8 cellular contexts compared by ENCODE assay signal in the genomic region with DNA sequence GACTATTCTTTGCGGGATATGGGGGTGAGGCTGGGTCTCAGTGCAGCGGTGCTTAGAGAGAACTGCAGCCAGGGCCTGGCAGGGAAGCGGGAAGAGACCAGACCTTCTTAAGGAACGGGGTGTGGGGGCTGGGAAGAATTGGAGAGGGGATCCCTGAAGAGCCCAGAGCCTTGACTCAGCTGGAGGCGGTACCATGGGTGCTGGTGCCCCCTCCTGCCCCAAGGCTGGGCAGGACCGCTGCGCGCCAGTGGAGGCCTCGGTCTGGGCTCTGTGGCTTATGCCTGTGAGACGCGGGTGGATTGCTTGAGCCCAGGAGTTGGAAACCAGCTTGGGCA. TPM values are rescaled to one million over a fixed set of nuclear protein-coding genes. Genes with fewer than 3 reads are reported as not detected.
DNase-seq lines count a peak whose midpoint lies in the region; ATAC-seq and TF ChIP-seq lines count a peak whose summit lies in the region.
"Had no signal": no experiment of that assay in that cellular context is flagged by ENCODE, and none has a peak within 500 bp of the region (broad histone marks: within the 10 kb centered on the region; RNA-seq: fewer than 3 reads in every experiment).

No MANE protein-coding gene starts in this region.

- TF ChIP-seq CTCF in Calu3 (IDR thresholded peaks at IDR 0.05; ENCODE audit: unreplicated experiment) (no peak), mucosa of descending colon (IDR thresholded peaks at IDR 0.05) (no peak)

- ATAC-seq in activated T-helper 17 cell treated with anti-CD3 and anti-CD28 coated beads, Interleukin-2, amount 50 U/mL, for 72 hours (replicated peaks) = no peak
- ATAC-seq in mucosa of descending colon (no peak), HG03342 (IDR thresholded peaks at IDR 0.05; ENCODE audit: unreplicated experiment) (no peak), GM21447 (IDR thresholded peaks at IDR 0.05; ENCODE audit: unreplicated experiment) (no peak)
- ATAC-seq: foreskin keratinocyte had no signal

- intact Hi-C loops in Calu3 (cut with micrococcal nuclease; ENCODE audit: unreplicated experiment) = loop anchor here (5.0 kb wide), 1 partner anchor 75 kb away; the partner anchor contains the start of gene TPI1
- intact Hi-C loops in mucosa of descending colon (cut with DNase I, micrococcal nuclease) = no loop called here

- DNase-seq in Calu3 (no peak), mucosa of descending colon (peak; percentile 32 to 61 (median 41)), middle frontal gyrus (ENCODE audit: extremely low spot score, low spot score) (no peak)
- DNase-seq: foreskin keratinocyte; stimulated activated CD4-positive, alpha-beta T cell treated with anti-CD3 and anti-CD28 coated beads, Interleukin-4, amount 100 ng/mL, for 4 hours had no signal

- no peaks in the 10 kb centered on the region for H3K9me3 Mint-ChIP-seq in Calu3 (ENCODE audit: low read depth, unreplicated experiment)
- no peaks in the 10 kb centered on the region for H3K9me3 Mint-ChIP-seq in activated T-helper 17 cell treated with anti-CD3 and anti-CD28 coated beads, Interleukin-2, amount 50 U/mL, for 72 hours

- H3K27me3 Mint-ChIP-seq in Calu3 (ENCODE audit: unreplicated experiment) = peaks cover 13% of the 10 kb centered on the region
- H3K27me3 Mint-ChIP-seq in activated T-helper 17 cell treated with anti-CD3 and anti-CD28 coated beads, Interleukin-2, amount 50 U/mL, for 72 hours = no peaks in the 10 kb centered on the region

- H3K9me3 ChIP-seq in mucosa of descending colon = no peaks in the 10 kb centered on the region

- H3K4me1 ChIP-seq in mucosa of descending colon (ENCODE audit: low read depth) = peaks cover 35% of the 10 kb centered on the region

- peak overlapping the region; percentile 87 for H3K4me3 Mint-ChIP-seq in Calu3 (ENCODE audit: low read depth, unreplicated experiment)
- peak overlapping the region; percentile 87 for H3K4me3 Mint-ChIP-seq in activated T-helper 17 cell treated with anti-CD3 and anti-CD28 coated beads, Interleukin-2, amount 50 U/mL, for 72 hours

- H3K4me1 Mint-ChIP-seq in Calu3 (ENCODE audit: low read depth, unreplicated experiment) = peaks cover 52% of the 10 kb centered on the region
- H3K4me1 Mint-ChIP-seq in activated T-helper 17 cell treated with anti-CD3 and anti-CD28 coated beads, Interleukin-2, amount 50 U/mL, for 72 hours = peaks cover 24% of the 10 kb centered on the region

- peak overlapping the region; percentile 100 for H3K27ac Mint-ChIP-seq in Calu3 (ENCODE audit: unreplicated experiment)
- peak overlapping the region; percentile 100 for H3K27ac Mint-ChIP-seq in activated T-helper 17 cell treated with anti-CD3 and anti-CD28 coated beads, Interleukin-2, amount 50 U/mL, for 72 hours

- H3K4me3 ChIP-seq in mucosa of descending colon = no peak overlapping the region

- peaks cover 98% of the 10 kb centered on the region for H3K36me3 Mint-ChIP-seq in Calu3 (ENCODE audit: insufficient read depth, unreplicated experiment)
- H3K36me3 Mint-ChIP-seq in activated T-helper 17 cell treated with anti-CD3 and anti-CD28 coated beads, Interleukin-2, amount 50 U/mL, for 72 hours (ENCODE audit: low read depth) = peaks cover 85% of the 10 kb centered on the region

- peaks cover 6% of the 10 kb centered on the region for H3K36me3 ChIP-seq in mucosa of descending colon (ENCODE audit: low read depth)

- CTCF ChIA-PET in Calu3 (lab: Charles Lee) = interaction anchor here (2.7 kb wide), 1 partner anchor 70 kb away, joined by 13 read pairs; the partner anchor contains the start of gene SPSB2

- BruUV-seq in Calu3 (replicated peaks; lab: Mats Ljungman, UMichigan) = no TSS peak

RNA-seq across cellular contexts. Expression of gene RNU7-1, which starts 1.3 kb away (rescaled TPM):
- total RNA-seq in Calu3 (2022) = not detected in 2 replicates
- not detected for total RNA-seq in activated T-helper 17 cell treated with anti-CD3 and anti-CD28 coated beads, Interleukin-2, amount 50 U/mL, for 72 hours
- not detected for total RNA-seq in mucosa of descending colon
- total RNA-seq: foreskin keratinocyte had no signal

RNA-seq across cellular contexts. Expression of gene C12orf57, which starts 1.5 kb away (rescaled TPM):
- 96.7 and 103 TPM in 2 replicates for total RNA-seq in Calu3 (2022)
- total RNA-seq in activated T-helper 17 cell treated with anti-CD3 and anti-CD28 coated beads, Interleukin-2, amount 50 U/mL, for 72 hours = 100 to 1,000 TPM; 192 to 307 TPM
- total RNA-seq in mucosa of descending colon = 100 to 1,000 TPM; 113 to 175 (median 130) TPM

RNA-seq across cellular contexts. Expression of gene PTPN6, which starts 8.9 kb away (rescaled TPM):
- total RNA-seq in Calu3 (2022) (42.4 and 46.3 TPM in 2 replicates), mucosa of descending colon (10 to 100 TPM; 37.4 to 61.7 (median 51.7) TPM)
- total RNA-seq in activated T-helper 17 cell treated with anti-CD3 and anti-CD28 coated beads, Interleukin-2, amount 50 U/mL, for 72 hours = 100 to 1,000 TPM; 134 to 223 TPM

RNA-seq across cellular contexts. Expression of gene ATN1, which starts 14.5 kb away (rescaled TPM):
- total RNA-seq in Calu3 (2022) (59.9 and 62.0 TPM in 2 replicates), mucosa of descending colon (100 to 1,000 TPM in 1 of 3 donors, 10 to 100 TPM in 2; 68.5 to 208 (median 82.4) TPM)
- 10 to 100 TPM; 34.0 to 62.3 TPM for total RNA-seq in activated T-helper 17 cell treated with anti-CD3 and anti-CD28 coated beads, Interleukin-2, amount 50 U/mL, for 72 hours

RNA-seq across cellular contexts. Expression of gene ENO2, which starts 27.9 kb away (rescaled TPM):
- total RNA-seq in Calu3 (2022) = 14.5 and 16.1 TPM in 2 replicates
- 100 to 1,000 TPM; 234 to 858 TPM for total RNA-seq in activated T-helper 17 cell treated with anti-CD3 and anti-CD28 coated beads, Interleukin-2, amount 50 U/mL, for 72 hours
- total RNA-seq in mucosa of descending colon = 10 to 100 TPM in 1 of 3 donors, 1 to 10 TPM in 2; 4.5 to 67.3 (median 7.6) TPM

Comparison
In these comparisons a context has a peak if more than half of its experiments do, and no peak if none do; other contexts are left out.
1. DNase-seq: peak in mucosa of descending colon (3 of 3); none in Calu3 (single experiment) and middle frontal gyrus (single experiment).